17 cellular contexts compared by ENCODE assay signal in the genomic region with DNA sequence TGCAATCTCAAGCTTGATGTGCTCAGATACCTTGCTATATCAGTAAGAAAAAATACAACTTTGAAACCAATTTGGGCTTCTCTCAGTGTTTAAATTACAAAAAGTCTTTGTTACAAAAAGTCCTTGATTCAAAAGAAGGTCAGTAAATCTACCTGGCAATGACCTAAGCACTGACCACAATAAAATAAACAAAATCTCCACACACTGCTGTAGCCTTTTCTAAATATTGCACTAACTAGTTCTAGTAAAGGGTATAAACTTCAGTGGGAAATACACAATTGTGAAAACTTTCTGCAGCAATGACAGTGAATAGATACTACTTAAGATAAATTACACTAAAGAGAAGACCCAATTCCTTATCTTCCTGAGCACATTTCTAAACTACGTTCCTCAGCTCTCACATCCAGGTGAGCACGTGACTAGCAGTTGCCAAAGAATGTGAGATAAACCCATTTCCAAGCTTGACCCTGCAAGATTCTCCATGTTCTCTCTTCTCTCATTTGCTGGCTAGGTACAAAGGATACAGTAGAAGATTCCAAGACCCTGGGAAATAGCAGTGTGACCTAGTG.
"Had no signal": no experiment of that assay in that cellular context is flagged by ENCODE, and none has a peak within 500 bp of the region (broad histone marks: within the 10 kb centered on the region; RNA-seq: fewer than 3 reads in every experiment).

No MANE protein-coding gene starts in this region.

- H3K9me3 Mint-ChIP-seq: activated CD4-positive, alpha-beta memory T cell treated with anti-CD3 and anti-CD28 coated beads, Interleukin-2, amount 10 ng/mL, durations not matched to agents 7 days and 5 days; activated naive CD4-positive, alpha-beta T cell treated with anti-CD3 and anti-CD28 coated beads, Interleukin-2, amount 10 ng/mL, durations not matched to agents 7 days and 5 days; dendritic cell treated with granulocyte-macrophage colony-stimulating factor and Interleukin-4, amounts not matched to agents 40 ng/mL and 50 ng/mL, for 4 days; immature natural killer cell; natural killer cell treated with Interleukin-12 subunit alpha and Interleukin-12 subunit beta and Interleukin-15 and Interleukin-18, amount 100 ng/mL, for 72 hours; T-helper 2 cell treated with Interferon-gamma antibody and Interleukin-4, amounts not matched to agents 5 μg/mL and 100 μg/mL, for 36 hours had no signal

- H3K36me3 Mint-ChIP-seq: immature natural killer cell; natural killer cell treated with Interleukin-12 subunit alpha and Interleukin-12 subunit beta and Interleukin-15 and Interleukin-18, amount 100 ng/mL, for 72 hours had no signal

- H3K4me1 Mint-ChIP-seq: activated CD4-positive, alpha-beta memory T cell treated with anti-CD3 and anti-CD28 coated beads, Interleukin-2, amount 10 ng/mL, durations not matched to agents 7 days and 5 days; activated naive CD4-positive, alpha-beta T cell treated with anti-CD3 and anti-CD28 coated beads, Interleukin-2, amount 10 ng/mL, durations not matched to agents 7 days and 5 days; immature natural killer cell had no signal

- ATAC-seq: body of pancreas; left lung; natural killer cell treated with Interleukin-12 subunit alpha and Interleukin-12 subunit beta and Interleukin-15 and Interleukin-18, amount 100 ng/mL, for 72 hours; stimulated activated naive CD8-positive, alpha-beta T cell treated with anti-CD3 and anti-CD28 coated beads, Interleukin-15, Interleukin-2, amounts not matched to agents 100 U/mL and 50 U/mL, for 24 hours had no signal

- H3K27ac Mint-ChIP-seq: activated CD4-positive, alpha-beta memory T cell treated with anti-CD3 and anti-CD28 coated beads, Interleukin-2, amount 10 ng/mL, durations not matched to agents 7 days and 5 days; activated naive CD4-positive, alpha-beta T cell treated with anti-CD3 and anti-CD28 coated beads, Interleukin-2, amount 10 ng/mL, durations not matched to agents 7 days and 5 days; dendritic cell treated with granulocyte-macrophage colony-stimulating factor and Interleukin-4, amounts not matched to agents 40 ng/mL and 50 ng/mL, for 4 days; natural killer cell treated with Interleukin-12 subunit alpha and Interleukin-12 subunit beta and Interleukin-15 and Interleukin-18, amount 100 ng/mL, for 72 hours; T-helper 2 cell treated with Interferon-gamma antibody and Interleukin-4, amounts not matched to agents 5 μg/mL and 100 μg/mL, for 36 hours had no signal

- H3K27me3 Mint-ChIP-seq: activated CD4-positive, alpha-beta memory T cell treated with anti-CD3 and anti-CD28 coated beads, Interleukin-2, amount 10 ng/mL, durations not matched to agents 7 days and 5 days; activated naive CD4-positive, alpha-beta T cell treated with anti-CD3 and anti-CD28 coated beads, Interleukin-2, amount 10 ng/mL, durations not matched to agents 7 days and 5 days; dendritic cell treated with granulocyte-macrophage colony-stimulating factor and Interleukin-4, amounts not matched to agents 40 ng/mL and 50 ng/mL, for 4 days had no signal

- DNase-seq: activated CD4-positive, alpha-beta memory T cell treated with anti-CD3 and anti-CD28 coated beads, Interleukin-2, amount 10 ng/mL, durations not matched to agents 7 days and 5 days; activated CD4-positive, alpha-beta T cell treated with anti-CD3 and anti-CD28 coated beads for 4 hours; activated CD4-positive, CD25-positive, alpha-beta regulatory T cell; activated effector memory CD4-positive, alpha-beta T cell treated with anti-CD3 and anti-CD28 coated beads, Interleukin-2, amount 50 U/mL, for 16 hours; activated naive CD4-positive, alpha-beta T cell treated with anti-CD3 and anti-CD28 coated beads, Interleukin-2, amount 10 ng/mL, durations not matched to agents 7 days and 5 days; body of pancreas; effector CD4-positive, alpha-beta T cell; foreskin melanocyte; immature natural killer cell; left lung; ovary; stimulated activated CD4-positive, alpha-beta T cell treated with anti-CD3 and anti-CD28 coated beads, Interleukin-4, amount 100 ng/mL, for 24 hours; stimulated activated naive CD8-positive, alpha-beta T cell treated with anti-CD3 and anti-CD28 coated beads, Interleukin-15, Interleukin-2, amounts not matched to agents 100 U/mL and 50 U/mL, for 24 hours; upper lobe of left lung had no signal

- H3K4me3 Mint-ChIP-seq: activated CD4-positive, alpha-beta memory T cell treated with anti-CD3 and anti-CD28 coated beads, Interleukin-2, amount 10 ng/mL, durations not matched to agents 7 days and 5 days; activated naive CD4-positive, alpha-beta T cell treated with anti-CD3 and anti-CD28 coated beads, Interleukin-2, amount 10 ng/mL, durations not matched to agents 7 days and 5 days; dendritic cell treated with granulocyte-macrophage colony-stimulating factor and Interleukin-4, amounts not matched to agents 40 ng/mL and 50 ng/mL, for 4 days; immature natural killer cell; natural killer cell treated with Interleukin-12 subunit alpha and Interleukin-12 subunit beta and Interleukin-15 and Interleukin-18, amount 100 ng/mL, for 72 hours; T-helper 2 cell treated with Interferon-gamma antibody and Interleukin-4, amounts not matched to agents 5 μg/mL and 100 μg/mL, for 36 hours had no signal
